8 cellular contexts compared by ENCODE assay signal in genomic region chr5:78574731-78575161, GRCh38.
DNase-seq lines count a peak whose midpoint lies in the region; ATAC-seq, FAIRE-seq and TF ChIP-seq lines count a peak whose summit lies in the region.

No MANE protein-coding gene starts in this region.

- H4K8ac ChIP-seq in mesendoderm (ENCODE audit: low read depth, low read length) (no peak overlapping the region), neuronal stem cell (ENCODE audit: low read depth, low read length) (no peak overlapping the region)

- no peaks in the 10 kb centered on the region for H3K9me3 ChIP-seq in neuronal stem cell (replicated peaks in 1 of 2; ENCODE audit: control insufficient read depth in 2 of 2, insufficient read depth in 1 of 2, low read depth in 1 of 2, low read length in 2 of 2)

- H2BK5ac ChIP-seq in mesendoderm (ENCODE audit: low read length) = no peak overlapping the region
- no peak overlapping the region for H2BK5ac ChIP-seq in neuronal stem cell (ENCODE audit: low read length)

- WGBS in mesendoderm (ENCODE audit: extremely low coverage, insufficient coverage, low lambda C conversion rate) = no CpG with 5 or more reads among the region's 7 CpGs
- WGBS in neuronal stem cell (ENCODE audit: extremely low coverage in 2 of 2, insufficient read length in 2 of 2, insufficient replicate concordance in 1 of 2), 2 donors = no CpG with 5 or more reads among the region's 7 CpGs

- no peak overlapping the region for H3K56ac ChIP-seq in mesendoderm (ENCODE audit: low read length)

- H3K14ac ChIP-seq in neuronal stem cell (ENCODE audit: low read length) = no peak overlapping the region

- no peak for TF ChIP-seq POLR2A in GM12891 (IDR thresholded peaks at IDR 0.05; ENCODE audit: low read depth, low read length)

- no peak overlapping the region for H3K23ac ChIP-seq in mesendoderm (ENCODE audit: low read length)
- H3K23ac ChIP-seq in neuronal stem cell (ENCODE audit: low read depth, low read length, poor library complexity) = no peak overlapping the region

- no peak overlapping the region for H2BK12ac ChIP-seq in neuronal stem cell (ENCODE audit: low read length)

- H3K27me3 ChIP-seq in mesendoderm (ENCODE audit: insufficient read depth, low read length, poor library complexity) (no peaks in the 10 kb centered on the region), neuronal stem cell (ENCODE audit: control insufficient read depth in 3 of 3, insufficient read depth in 3 of 3, low read depth in 1 of 3, low read length in 3 of 3) (no peaks in the 10 kb centered on the region)

- no peaks in the 10 kb centered on the region for H3K79me2 ChIP-seq in mesendoderm (ENCODE audit: control insufficient read depth, insufficient read depth, low read length)

- peak; percentile 65 for ATAC-seq in HG02798 (IDR thresholded peaks at IDR 0.05; ENCODE audit: poor library complexity, unreplicated experiment)
- no peak for ATAC-seq in HG02678 (IDR thresholded peaks at IDR 0.05; ENCODE audit: unreplicated experiment)

- H4K91ac ChIP-seq in neuronal stem cell (ENCODE audit: low read depth, low read length, poor library complexity) = no peak overlapping the region

- no peak overlapping the region for H3K4me2 ChIP-seq in mesendoderm (ENCODE audit: low read length)
- no peak overlapping the region for H3K4me2 ChIP-seq in neuronal stem cell (ENCODE audit: insufficient read depth, low read length, poor library complexity, severe bottlenecking)

- H3K4me1 ChIP-seq in mesendoderm (ENCODE audit: control insufficient read depth, low read depth, low read length) (peaks cover 3% of the 10 kb centered on the region), neuronal stem cell (ENCODE audit: control insufficient read depth in 2 of 2, insufficient read depth in 1 of 2, low read depth in 1 of 2, low read length in 2 of 2) (peaks cover 0 to 7% of the 10 kb centered on the region in 2 donors)

- no peak overlapping the region for H2AFZ ChIP-seq in neuronal stem cell (ENCODE audit: low read length)

- H3K36me3 ChIP-seq in mesendoderm (ENCODE audit: control insufficient read depth, insufficient read depth, low read length) = no peaks in the 10 kb centered on the region
- H3K36me3 ChIP-seq in neuronal stem cell (replicated peaks in 1 of 2; ENCODE audit: control insufficient read depth in 2 of 2, insufficient read depth in 2 of 2, low read length in 2 of 2) = no peaks in the 10 kb centered on the region

- no peak overlapping the region for H3K27ac ChIP-seq in mesendoderm (ENCODE audit: low read depth, low read length)
- no peak overlapping the region for H3K27ac ChIP-seq in neuronal stem cell (replicated peaks; ENCODE audit: low read length)

- no peak overlapping the region for H2BK15ac ChIP-seq in mesendoderm (replicated peaks; ENCODE audit: low read depth)
- no peak overlapping the region for H2BK15ac ChIP-seq in neuronal stem cell (ENCODE audit: low read length)

- no peak overlapping the region for H3K9ac ChIP-seq in mesendoderm (ENCODE audit: low read length)
- no peak overlapping the region for H3K9ac ChIP-seq in neuronal stem cell (ENCODE audit: low read depth, low read length, poor library complexity)

- DNase-seq in GM12891 (ENCODE audit: insufficient read length, low spot score) (no peak), astrocyte of the hippocampus (ENCODE audit: low read depth, low spot score) (peak; percentile 54), mesendoderm (peak; percentile 29), neuronal stem cell (ENCODE audit: low spot score) (no peak), AG08395 (ENCODE audit: low spot score) (no peak), HuH-7 (ENCODE audit: low spot score) (no peak)

- H3K4me3 ChIP-seq in mesendoderm (ENCODE audit: low read length) (no peak overlapping the region), neuronal stem cell (ENCODE audit: low read length in 2 of 2) (no peak overlapping the region)

- peak; percentile 83 for FAIRE-seq in GM12891 (lab: Jason Lieb, UNC)

- H3K18ac ChIP-seq in mesendoderm (ENCODE audit: low read length) = no peak overlapping the region
- no peak overlapping the region for H3K18ac ChIP-seq in neuronal stem cell (ENCODE audit: low read length)

- H2BK120ac ChIP-seq in mesendoderm (ENCODE audit: low read depth, low read length) (no peak overlapping the region), neuronal stem cell (ENCODE audit: low read depth, low read length) (no peak overlapping the region)

- H3K79me1 ChIP-seq in mesendoderm (ENCODE audit: low read length) (peaks cover 4% of the 10 kb centered on the region), neuronal stem cell (ENCODE audit: low read depth, low read length) (peaks cover 3% of the 10 kb centered on the region)

- no peak overlapping the region for H2AK5ac ChIP-seq in mesendoderm (ENCODE audit: low read length)
- H2AK5ac ChIP-seq in neuronal stem cell (ENCODE audit: low read depth, low read length) = no peak overlapping the region

- H4K5ac ChIP-seq in mesendoderm (ENCODE audit: low read length) = no peak overlapping the region

- H3K4ac ChIP-seq in mesendoderm (ENCODE audit: low read depth, low read length) (no peak overlapping the region), neuronal stem cell (ENCODE audit: low read length) (no peak overlapping the region)

TF ChIP-seq in GM12891, 5 proteins besides CTCF, POLR2A, EP300 and RAD21:
- no peak for TF ChIP-seq POLR2AphosphoS5 (IDR thresholded peaks at IDR 0.05; ENCODE audit: low read depth, low read length)
- no peak for TF ChIP-seq POU2F2 (IDR thresholded peaks at IDR 0.05; ENCODE audit: low read depth, low read length)
- no peak for TF ChIP-seq PAX5 (IDR thresholded peaks at IDR 0.05; ENCODE audit: insufficient read depth, low read length, severe bottlenecking)
- TF ChIP-seq TAF1 (IDR thresholded peaks at IDR 0.05; ENCODE audit: low read depth, low read length) = no peak
- TF ChIP-seq SPI1 (IDR thresholded peaks at IDR 0.05; ENCODE audit: low read depth, low read length) = no peak

Comparison
In these comparisons a context has a peak if more than half of its experiments do, and no peak if none do; other contexts are left out.
1. DNase-seq: peak in astrocyte of the hippocampus (single experiment) and mesendoderm (single experiment); none in GM12891 (single experiment), neuronal stem cell (single experiment), AG08395 (single experiment) and HuH-7 (single experiment).